8 cellular contexts compared by ENCODE assay signal in genomic region chr12:100164153-100164704, GRCh38. TPM values are rescaled to one million over a fixed set of nuclear protein-coding genes. Genes with fewer than 3 reads are reported as not detected.
DNase-seq lines count a peak whose midpoint lies in the region; ATAC-seq and TF ChIP-seq lines count a peak whose summit lies in the region.

No MANE protein-coding gene starts in this region.

- peak; percentile 4 for ATAC-seq in GM19023 (IDR thresholded peaks at IDR 0.05; ENCODE audit: unreplicated experiment)
- peak; percentile 21 for ATAC-seq in HG03135 (IDR thresholded peaks at IDR 0.05; ENCODE audit: unreplicated experiment)
- ATAC-seq in GM19324 (IDR thresholded peaks at IDR 0.05; ENCODE audit: low FRiP score, unreplicated experiment), result no peak
- ATAC-seq in GM18511 (IDR thresholded peaks at IDR 0.05; ENCODE audit: unreplicated experiment), result no peak

- H3K4me1 ChIP-seq in neuronal stem cell (ENCODE audit: control insufficient read depth in 2 of 2, insufficient read depth in 1 of 2, low read depth in 1 of 2, low read length in 2 of 2) (peaks cover 6 to 7% of the 10 kb centered on the region in 2 donors), ovary (ENCODE audit: insufficient read depth) (peaks cover 2% of the 10 kb centered on the region)

- H4K8ac ChIP-seq in neuronal stem cell (ENCODE audit: low read depth, low read length), result no peak overlapping the region

- peaks cover 0 to 3% of the 10 kb centered on the region in 2 donors for H3K9me3 ChIP-seq in neuronal stem cell (replicated peaks in 1 of 2; ENCODE audit: control insufficient read depth in 2 of 2, insufficient read depth in 1 of 2, low read depth in 1 of 2, low read length in 2 of 2)
- H3K9me3 ChIP-seq in ovary, result no peaks in the 10 kb centered on the region

- H4K91ac ChIP-seq in neuronal stem cell (ENCODE audit: low read depth, low read length, poor library complexity), result no peak overlapping the region

- intact Hi-C loops in MCF 10A (cut with micrococcal nuclease) (no loop called here), ovary (cut with DNase I) (no loop called here)

- H3K27ac Mint-ChIP-seq in MCF 10A (ENCODE audit: low read depth, unreplicated experiment), result no peak overlapping the region

- DNase-seq in MCF 10A (ENCODE audit: unreplicated experiment), result no peak
- DNase-seq in neuronal stem cell (ENCODE audit: low spot score), result no peak
- DNase-seq in hypothalamus (lab: John Stamatoyannopoulos, UW), result no peak
- no peak for DNase-seq in ovary

- WGBS in neuronal stem cell (ENCODE audit: extremely low coverage in 2 of 2, insufficient read length in 2 of 2, insufficient replicate concordance in 1 of 2), 2 donors, result no CpG with 5 or more reads among the region's 7 CpGs
- 54 to 57% (median 55%) methylated on average over 7 of the region's 7 CpGs for WGBS in ovary, 3 donors

- no peaks in the 10 kb centered on the region for H3K79me1 ChIP-seq in neuronal stem cell (ENCODE audit: low read depth, low read length)

- no TSS peak for BruUV-seq in MCF 10A (replicated peaks; lab: Mats Ljungman, UMichigan)

- H3K36me3 ChIP-seq in neuronal stem cell (replicated peaks in 1 of 2; ENCODE audit: control insufficient read depth in 2 of 2, insufficient read depth in 2 of 2, low read length in 2 of 2), result no peaks in the 10 kb centered on the region
- no peaks in the 10 kb centered on the region for H3K36me3 ChIP-seq in ovary

- no peak for TF ChIP-seq POLR2A in ovary (IDR thresholded peaks at IDR 0.05)

- peak overlapping the region; percentile 21 for H3K4me2 ChIP-seq in neuronal stem cell (ENCODE audit: insufficient read depth, low read length, poor library complexity, severe bottlenecking)

- no peak overlapping the region for H3K23ac ChIP-seq in neuronal stem cell (ENCODE audit: low read depth, low read length, poor library complexity)

- no peak overlapping the region for H2BK5ac ChIP-seq in neuronal stem cell (ENCODE audit: low read length)

- H3K27me3 ChIP-seq in neuronal stem cell (ENCODE audit: control insufficient read depth in 3 of 3, insufficient read depth in 3 of 3, low read depth in 1 of 3, low read length in 3 of 3), result no peaks in the 10 kb centered on the region
- H3K27me3 ChIP-seq in ovary, result no peaks in the 10 kb centered on the region

- POLR2A ChIA-PET in MCF 10A (lab: Yijun Ruan, JAX), result interaction anchor here (1.1 to 1.3 kb wide), 5 partner anchors 9 to 37 kb away, joined by 3 to 4 read pairs (median 4); partner anchors contain the start of gene ACTR6

- no peaks in the 10 kb centered on the region for H3K9me3 Mint-ChIP-seq in MCF 10A (ENCODE audit: unreplicated experiment)

- no peak overlapping the region for H3K18ac ChIP-seq in neuronal stem cell (ENCODE audit: low read length)

- CTCF ChIA-PET in MCF 10A (lab: Yijun Ruan, JAX), result interaction anchor here (0.6 to 2.5 kb wide), 4 partner anchors 9 to 56 kb away, joined by 3 to 20 read pairs (median 3); no protein-coding TSS in a partner anchor

- H3K27ac ChIP-seq in neuronal stem cell (replicated peaks; ENCODE audit: low read length), result no peak overlapping the region
- H3K27ac ChIP-seq in ovary, result no peak overlapping the region

- H3K4me3 ChIP-seq in neuronal stem cell (ENCODE audit: low read length in 2 of 2) (peak overlapping the region in 1 of 2 donors; percentile 22), ovary (no peak overlapping the region)

- H3K4me1 Mint-ChIP-seq in MCF 10A (ENCODE audit: insufficient read depth, unreplicated experiment), result no peaks in the 10 kb centered on the region

- H3K27me3 Mint-ChIP-seq in MCF 10A (ENCODE audit: insufficient read depth, unreplicated experiment), result no peaks in the 10 kb centered on the region

- H2AFZ ChIP-seq in neuronal stem cell (ENCODE audit: low read length), result peak overlapping the region; percentile 64

- H2BK120ac ChIP-seq in neuronal stem cell (ENCODE audit: low read depth, low read length), result no peak overlapping the region

- no peak overlapping the region for H3K4ac ChIP-seq in neuronal stem cell (ENCODE audit: low read length)

- no peak overlapping the region for H2BK12ac ChIP-seq in neuronal stem cell (ENCODE audit: low read length)

- peak overlapping the region; percentile 67 for H3K4me3 Mint-ChIP-seq in MCF 10A (ENCODE audit: unreplicated experiment)

- no peak overlapping the region for H3K14ac ChIP-seq in neuronal stem cell (ENCODE audit: low read length)

- TF ChIP-seq EP300 in ovary (IDR thresholded peaks at IDR 0.05), result no peak

- H3K9ac ChIP-seq in neuronal stem cell (ENCODE audit: low read depth, low read length, poor library complexity), result no peak overlapping the region

- H2BK15ac ChIP-seq in neuronal stem cell (ENCODE audit: low read length), result no peak overlapping the region

- TF ChIP-seq CTCF in MCF 10A (IDR thresholded peaks at IDR 0.05; ENCODE audit: unreplicated experiment) (no peak), ovary (IDR thresholded peaks at IDR 0.05) (no peak)

- no peak overlapping the region for H2AK5ac ChIP-seq in neuronal stem cell (ENCODE audit: low read depth, low read length)

- no peaks in the 10 kb centered on the region for H3K36me3 Mint-ChIP-seq in MCF 10A (ENCODE audit: insufficient read depth, unreplicated experiment)

RNA-seq across cellular contexts. Expression of gene BLTP3B, which starts 21.6 kb away (rescaled TPM):
- 17.7 and 20.1 TPM in 2 replicates for total RNA-seq in MCF 10A (2022)
- 6.3 TPM for polyA plus RNA-seq in neuronal stem cell (2013, experiment 1 of 2)
- 6.8 TPM for polyA plus RNA-seq in neuronal stem cell (2013, experiment 2 of 2)
- total RNA-seq in ovary, result 10 to 100 TPM; 18.2 to 25.6 (median 23.1) TPM
- polyA plus RNA-seq in ovary, result 1 to 10 TPM; 6.5 to 10.0 TPM

RNA-seq across cellular contexts. Expression of gene ACTR6, which starts 36.4 kb away (rescaled TPM):
- total RNA-seq in MCF 10A (2022) (26.4 and 28.8 TPM in 2 replicates), ovary (10 to 100 TPM; 13.4 to 28.0 (median 22.4) TPM)
- polyA plus RNA-seq in neuronal stem cell (2013, experiment 1 of 2), result 26.4 TPM
- 28.1 TPM for polyA plus RNA-seq in neuronal stem cell (2013, experiment 2 of 2)
- 10 to 100 TPM; 17.2 to 18.2 TPM for polyA plus RNA-seq in ovary

Comparison
In these comparisons a context has a peak if more than half of its experiments do, and no peak if none do; other contexts are left out.
1. ATAC-seq: peak in GM19023 (single experiment) and HG03135 (single experiment); none in GM19324 (single experiment) and GM18511 (single experiment).